In genomic region chr1:159798893-159799292, GRCh38 we compare ENCODE assay signal across 8 cellular contexts. TPM values are rescaled to one million over a fixed set of nuclear protein-coding genes. Genes with fewer than 3 reads are reported as not detected.
A peak's percentile ranks its signal among the peaks of the same experiment; 100 is the strongest.
DNase-seq lines count a peak whose midpoint lies in the region; ATAC-seq, FAIRE-seq and TF ChIP-seq lines count a peak whose summit lies in the region.

No MANE protein-coding gene starts in this region.

- H3K4me3 ChIP-seq in esophagus squamous epithelium, result no peak overlapping the region

- peak; percentile 82 for FAIRE-seq in D721Med (lab: Jason Lieb, UNC)
- FAIRE-seq in urothelium cell line (lab: Jason Lieb, UNC), result no peak

- intact Hi-C loops in esophagus squamous epithelium (cut with DNase I), result loop anchor here (2.0 kb wide), 1 partner anchor 94 kb away; no protein-coding TSS in a partner anchor
- intact Hi-C loops in natural killer cell (cut with micrococcal nuclease), result loop anchor here (1.0 kb wide), 2 partner anchors 18 to 92 kb away; no protein-coding TSS in a partner anchor

- no peaks in the 10 kb centered on the region for H3K9me3 ChIP-seq in esophagus squamous epithelium

- H3K27ac Mint-ChIP-seq in activated CD4-positive, alpha-beta memory T cell treated with anti-CD3 and anti-CD28 coated beads, Interleukin-2, amount 10 ng/mL, durations not matched to agents 7 days and 5 days, result no peak overlapping the region
- H3K27ac Mint-ChIP-seq in natural killer cell, result peak overlapping the region; percentile 27 to 90

- H3K4me1 Mint-ChIP-seq in activated CD4-positive, alpha-beta memory T cell treated with anti-CD3 and anti-CD28 coated beads, Interleukin-2, amount 10 ng/mL, durations not matched to agents 7 days and 5 days, result peaks cover 16% of the 10 kb centered on the region
- H3K4me1 Mint-ChIP-seq in natural killer cell, result peaks cover 55 to 58% of the 10 kb centered on the region in 2 donors

- peaks cover 0 to 25% (median 0%) of the 10 kb centered on the region in 4 donors for H3K27me3 ChIP-seq in esophagus squamous epithelium

- ATAC-seq in natural killer cell, result peak in 1 of 3 donors; percentile 25
- no peak for ATAC-seq in GM21526 (IDR thresholded peaks at IDR 0.05; ENCODE audit: low FRiP score, unreplicated experiment)

- H3K36me3 ChIP-seq in esophagus squamous epithelium, result no peaks in the 10 kb centered on the region

- H3K9me3 Mint-ChIP-seq in activated CD4-positive, alpha-beta memory T cell treated with anti-CD3 and anti-CD28 coated beads, Interleukin-2, amount 10 ng/mL, durations not matched to agents 7 days and 5 days, result no peaks in the 10 kb centered on the region
- H3K9me3 Mint-ChIP-seq in natural killer cell, result no peaks in the 10 kb centered on the region

- no peak overlapping the region for H3K27ac ChIP-seq in esophagus squamous epithelium

- peak; percentile 81 for DNase-seq in D721Med (ENCODE audit: insufficient read length, low spot score)
- peak; percentile 89 for DNase-seq in HT1080 (ENCODE audit: low read depth)
- DNase-seq in NCI-H748 treated with DMSO at 0.1 percent for 48 hours (lab: John Stamatoyannopoulos, UW), result peak; percentile 76
- DNase-seq in activated CD4-positive, alpha-beta memory T cell treated with anti-CD3 and anti-CD28 coated beads, Interleukin-2, amount 10 ng/mL, durations not matched to agents 7 days and 5 days, result peak; percentile 52
- DNase-seq in esophagus squamous epithelium (lab: John Stamatoyannopoulos, UW), result no peak
- DNase-seq in natural killer cell, result peak; percentile 29
- peak; percentile 81 for DNase-seq in urothelium cell line (ENCODE audit: low spot score)

- no peaks in the 10 kb centered on the region for H3K4me1 ChIP-seq in esophagus squamous epithelium

- no peaks in the 10 kb centered on the region for H3K36me3 Mint-ChIP-seq in activated CD4-positive, alpha-beta memory T cell treated with anti-CD3 and anti-CD28 coated beads, Interleukin-2, amount 10 ng/mL, durations not matched to agents 7 days and 5 days (ENCODE audit: low read depth)
- H3K36me3 Mint-ChIP-seq in natural killer cell, result no peaks in the 10 kb centered on the region

- no peak for TF ChIP-seq POLR2A in esophagus squamous epithelium (IDR thresholded peaks at IDR 0.05)

- TF ChIP-seq CTCF in D721Med (IDR thresholded peaks at IDR 0.05; ENCODE audit: insufficient read depth, missing control alignments) (peak; percentile 86), esophagus squamous epithelium (IDR thresholded peaks at IDR 0.05) (peak; percentile 36 to 89 (median 80)), natural killer cell (IDR thresholded peaks at IDR 0.05) (peak; percentile 77)

- POLR2A ChIA-PET in activated CD4-positive, alpha-beta memory T cell treated with anti-CD3 and anti-CD28 coated beads, Interleukin-2, amount 10 ng/mL, durations not matched to agents 7 days and 5 days (lab: Charles Lee), result interaction anchor here (1.2 to 2.4 kb wide), 5 partner anchors 28 to 125 kb away, joined by 3 to 11 read pairs (median 10); partner anchors contain the start of genes SLAMF8 and TAGLN2

- H3K4me3 Mint-ChIP-seq in activated CD4-positive, alpha-beta memory T cell treated with anti-CD3 and anti-CD28 coated beads, Interleukin-2, amount 10 ng/mL, durations not matched to agents 7 days and 5 days, result no peak overlapping the region
- H3K4me3 Mint-ChIP-seq in natural killer cell, result no peak overlapping the region

- WGBS in esophagus squamous epithelium, 2 donors, result 0% methylated on average over 2 of the region's 2 CpGs

- CTCF ChIA-PET in activated CD4-positive, alpha-beta memory T cell treated with anti-CD3 and anti-CD28 coated beads, Interleukin-2, amount 10 ng/mL, durations not matched to agents 7 days and 5 days (lab: Charles Lee), result interaction anchor here (0.5 to 9.9 kb wide), 24 partner anchors 9 to 208 kb away, joined by 3 to 221 read pairs (median 5); partner anchors contain the start of genes DUSP23 and SLAMF8

- H3K27me3 Mint-ChIP-seq in activated CD4-positive, alpha-beta memory T cell treated with anti-CD3 and anti-CD28 coated beads, Interleukin-2, amount 10 ng/mL, durations not matched to agents 7 days and 5 days, result peaks cover 41% of the 10 kb centered on the region
- H3K27me3 Mint-ChIP-seq in natural killer cell (ENCODE audit: low read depth in 2 of 2), result peaks cover 0 to 13% of the 10 kb centered on the region in 2 donors

RNA-seq across cellular contexts. Expression of gene FCRL6, which starts 3.3 kb away (rescaled TPM):
- total RNA-seq in HT1080 (2014; rRNA removed; shearing (Covaris generic)), result 0.33 and 1.5 TPM in 2 replicates
- not detected in 2 replicates for polyA plus RNA-seq in HT1080 (2015; cell fraction: cytosol; rRNA removed)
- polyA plus RNA-seq in HT1080 (2015; cell fraction: nucleus; rRNA removed), result 0.14 and 0.68 TPM in 2 replicates
- total RNA-seq in activated CD4-positive, alpha-beta memory T cell treated with anti-CD3 and anti-CD28 coated beads, Interleukin-2, amount 10 ng/mL, durations not matched to agents 7 days and 5 days, result not detected
- total RNA-seq in esophagus squamous epithelium (under 1 TPM in 1 of 4 donors, not detected in 3; 0.76 TPM), natural killer cell (100 to 1,000 TPM; 138 to 309 (median 298) TPM)

RNA-seq across cellular contexts. Expression of gene DUSP23, which starts 18.1 kb away (rescaled TPM):
- not detected in 2 replicates for total RNA-seq in HT1080 (2014; rRNA removed; shearing (Covaris generic))
- not detected in 2 replicates for polyA plus RNA-seq in HT1080 (2015; cell fraction: cytosol; rRNA removed)
- polyA plus RNA-seq in HT1080 (2015; cell fraction: nucleus; rRNA removed), result not detected in 2 replicates
- 10 to 100 TPM; 22.7 to 24.6 TPM for total RNA-seq in activated CD4-positive, alpha-beta memory T cell treated with anti-CD3 and anti-CD28 coated beads, Interleukin-2, amount 10 ng/mL, durations not matched to agents 7 days and 5 days
- total RNA-seq in esophagus squamous epithelium (100 to 1,000 TPM in 1 of 4 donors, 10 to 100 TPM in 3; 65.2 to 103 (median 91.3) TPM), natural killer cell (10 to 100 TPM; 18.6 to 22.1 (median 21.1) TPM)

RNA-seq across cellular contexts. Expression of gene SLAMF8, which starts 27.8 kb away (rescaled TPM):
- 0.40 TPM in 1 of 2 replicates, not detected in the other for total RNA-seq in HT1080 (2014; rRNA removed; shearing (Covaris generic))
- 0.03 and 0.07 TPM in 2 replicates for polyA plus RNA-seq in HT1080 (2015; cell fraction: cytosol; rRNA removed)
- polyA plus RNA-seq in HT1080 (2015; cell fraction: nucleus; rRNA removed), result 0.33 TPM in 1 of 2 replicates, not detected in the other
- under 1 TPM; 0.10 to 0.15 TPM for total RNA-seq in activated CD4-positive, alpha-beta memory T cell treated with anti-CD3 and anti-CD28 coated beads, Interleukin-2, amount 10 ng/mL, durations not matched to agents 7 days and 5 days
- total RNA-seq in esophagus squamous epithelium (1 to 10 TPM in 2 of 4 donors, under 1 TPM in 2; 0.49 to 9.0 (median 3.1) TPM), natural killer cell (1 to 10 TPM in 2 of 3 donors, under 1 TPM in 1; 0.64 to 4.4 (median 2.8) TPM)

Comparison
In these comparisons a context has a peak if more than half of its experiments do, and no peak if none do; other contexts are left out.
1. RNA of gene FCRL6, which starts 3.3 kb away (total RNA-seq): 138 to 309 TPM in natural killer cell; 0.33 to 1.5 TPM in HT1080, not detected in activated CD4-positive, alpha-beta memory T cell treated with anti-CD3 and anti-CD28 coated beads, Interleukin-2, amount 10 ng/mL, durations not matched to agents 7 days and 5 days and 0.76 TPM in esophagus squamous epithelium; every median in the first group is over 10 times any median in the second.
2. RNA of gene DUSP23, which starts 18.1 kb away (total RNA-seq): 65.2 to 103 TPM in esophagus squamous epithelium, 22.7 to 24.6 TPM in activated CD4-positive, alpha-beta memory T cell treated with anti-CD3 and anti-CD28 coated beads, Interleukin-2, amount 10 ng/mL, durations not matched to agents 7 days and 5 days and 18.6 to 22.1 TPM in natural killer cell; not detected in HT1080; every median in the first group is over 10 times any median in the second.
3. Peak in every context shown above with its lines, with median percentiles within 50 percentile points of each other: CTCF ChIP-seq.